ENCODE assay signal across 11 cellular contexts in the genomic region with DNA sequence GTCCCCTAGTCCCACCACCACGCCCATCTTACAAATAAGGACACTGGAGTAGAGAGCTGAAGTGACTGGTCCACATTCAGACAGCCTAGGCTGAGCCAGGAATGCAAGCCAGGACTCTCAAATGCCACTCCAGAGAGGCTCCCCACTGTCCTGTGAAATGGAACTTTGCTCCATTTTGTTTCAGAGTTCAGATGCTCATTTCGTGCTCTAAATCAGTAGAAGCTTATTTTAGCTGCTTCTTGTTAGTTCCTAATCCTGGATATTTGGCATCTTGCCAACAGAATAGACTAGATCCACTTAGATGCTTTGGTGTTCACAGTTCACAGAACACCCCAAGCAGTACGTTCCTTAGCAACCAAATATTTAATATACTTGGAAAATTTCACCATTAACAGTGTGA. TPM values are rescaled to one million over a fixed set of nuclear protein-coding genes. Genes with fewer than 3 reads are reported as not detected.
DNase-seq lines count a peak whose midpoint lies in the region; ATAC-seq and TF ChIP-seq lines count a peak whose summit lies in the region.
"Had no signal": no experiment of that assay in that cellular context is flagged by ENCODE, and none has a peak within 500 bp of the region (broad histone marks: within the 10 kb centered on the region; RNA-seq: fewer than 3 reads in every experiment).

No MANE protein-coding gene starts in this region.

- in situ Hi-C loops in transverse colon (cut with MboI; ENCODE audit: low pct_ligation_motif_present in 1 of 4, low pct_unique_long_range_greater_than_20kb in 1 of 4, low sequenced_read_pairs in 3 of 4): no loop called here

- TF ChIP-seq POLR2A in breast epithelium (IDR thresholded peaks at IDR 0.05): no peak
- no peak for TF ChIP-seq POLR2A in transverse colon (IDR thresholded peaks at IDR 0.05)

- peak overlapping the region; percentile 4 to 64 for H3K27ac ChIP-seq in breast epithelium
- H3K27ac ChIP-seq in transverse colon: peak overlapping the region in 3 of 4 donors; percentile 35 to 38 (median 37)

- H3K27me3 ChIP-seq in breast epithelium (no peaks in the 10 kb centered on the region), transverse colon (no peaks in the 10 kb centered on the region)

- no peak for TF ChIP-seq CTCF in breast epithelium (IDR thresholded peaks at IDR 0.05)
- no peak for TF ChIP-seq CTCF in transverse colon (IDR thresholded peaks at IDR 0.05)

- no peak overlapping the region for H3K4me3 ChIP-seq in breast epithelium
- H3K4me3 ChIP-seq in transverse colon: no peak overlapping the region
- H3K4me3 ChIP-seq: GM12878 had no signal

- H3K4me1 ChIP-seq in breast epithelium: no peaks in the 10 kb centered on the region
- H3K4me1 ChIP-seq in transverse colon: peaks cover 0 to 7% (median 4%) of the 10 kb centered on the region in 4 donors

- no peak for TF ChIP-seq EP300 in transverse colon (IDR thresholded peaks at IDR 0.05; ENCODE audit: low read depth)

- intact Hi-C loops in breast epithelium (cut with DNase I; ENCODE audit: low total_unique reads) (no loop called here), transverse colon (cut with DNase I; ENCODE audit: low total_unique reads) (no loop called here)

- no peaks in the 10 kb centered on the region for H3K9me3 ChIP-seq in breast epithelium
- H3K9me3 ChIP-seq in transverse colon: no peaks in the 10 kb centered on the region

- WGBS in transverse colon (ENCODE audit: low coverage in 1 of 2), 2 donors: 60 to 64% methylated on average over 2 to 3 of the region's 3 CpGs

- no peak for ATAC-seq in HG02610 (IDR thresholded peaks at IDR 0.05; ENCODE audit: unreplicated experiment)
- no peak for ATAC-seq in HG03442 (IDR thresholded peaks at IDR 0.05; ENCODE audit: unreplicated experiment)
- ATAC-seq: GM12878 had no signal

- H3K36me3 ChIP-seq in breast epithelium: no peaks in the 10 kb centered on the region
- peaks cover 0 to 17% (median 9%) of the 10 kb centered on the region in 4 donors for H3K36me3 ChIP-seq in transverse colon

- DNase-seq in NCI-H2029 (lab: John Stamatoyannopoulos, UW): peak; percentile 27
- DNase-seq in NCI-H2029 treated with DMSO at 0.1 percent for 48 hours (lab: John Stamatoyannopoulos, UW): no peak
- no peak for DNase-seq in breast epithelium (ENCODE audit: low spot score in 2 of 2)
- DNase-seq in kidney tubule cell (ENCODE audit: low spot score): peak; percentile 32
- no peak for DNase-seq in transverse colon
- DNase-seq in central memory CD4-positive, alpha-beta T cell: no peak
- DNase-seq: T-helper 2 cell had no signal

RNA-seq across cellular contexts. Expression of a gene that starts 7.4 kb away (rescaled TPM):
- total RNA-seq in breast epithelium (under 1 TPM in 2 of 3 donors, not detected in 1; 0.33 to 0.59 TPM), transverse colon (under 1 TPM in 2 of 4 donors, not detected in 2; 0.16 to 1.00 TPM)
- total RNA-seq: GM12878, ureter had no signal

RNA-seq across cellular contexts. Expression of a gene that starts 48.7 kb away (rescaled TPM):
- total RNA-seq in breast epithelium (10 to 100 TPM; 23.8 to 37.3 (median 35.1) TPM), transverse colon (10 to 100 TPM; 20.2 to 35.1 (median 26.3) TPM)

RNA-seq across cellular contexts. Expression of a gene that starts 54.8 kb away (rescaled TPM):
- total RNA-seq in breast epithelium (10 to 100 TPM; 31.5 to 45.2 (median 35.1) TPM), transverse colon (10 to 100 TPM; 24.6 to 39.3 (median 32.4) TPM)

RNA-seq across cellular contexts. Expression of a gene that starts 55.1 kb away (rescaled TPM):
- total RNA-seq in breast epithelium (10 to 100 TPM; 41.9 to 60.0 (median 46.5) TPM), transverse colon (10 to 100 TPM in 2 of 4 donors, 1 to 10 TPM in 2; 4.1 to 34.8 (median 15.0) TPM)

Comparison
In these comparisons a context has a peak if more than half of its experiments do, and no peak if none do; other contexts are left out.
1. DNase-seq: peak in NCI-H2029 (single experiment) and kidney tubule cell (single experiment); none in NCI-H2029 treated with DMSO at 0.1 percent for 48 hours (single experiment), breast epithelium (0 of 2), transverse colon (single experiment) and central memory CD4-positive, alpha-beta T cell (single experiment).